Comparison of ENCODE assay signal across 8 cellular contexts in the genomic region with DNA sequence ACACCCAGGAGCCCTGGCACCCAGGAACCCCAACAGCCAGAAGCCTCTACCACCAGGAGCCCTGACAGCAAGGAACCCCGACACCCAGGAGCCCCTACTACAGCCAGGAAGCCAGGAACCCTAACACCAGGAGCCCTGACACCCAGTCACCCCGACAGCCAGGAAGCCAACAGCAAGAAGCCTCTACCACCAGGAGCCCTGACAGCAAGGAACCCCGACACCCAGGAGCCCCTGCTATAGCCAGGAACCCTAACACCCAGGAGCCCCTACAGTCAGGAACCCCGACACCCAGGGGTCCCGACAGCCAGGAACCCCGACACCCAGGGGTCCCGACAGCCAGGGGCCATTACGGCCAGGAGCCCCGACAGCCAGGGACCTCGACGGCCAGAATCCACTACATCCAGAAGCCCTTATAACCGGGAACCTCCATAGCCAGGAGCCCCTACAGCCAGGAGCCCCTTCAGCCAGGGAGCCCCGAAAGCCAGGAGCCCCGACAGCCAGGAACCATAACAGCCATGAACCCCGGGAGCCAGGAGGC. TPM values are rescaled to one million over a fixed set of nuclear protein-coding genes. Genes with fewer than 3 reads are reported as not detected.
DNase-seq lines count a peak whose midpoint lies in the region; ATAC-seq and TF ChIP-seq lines count a peak whose summit lies in the region.

No MANE protein-coding gene starts in this region.

- no peaks in the 10 kb centered on the region for H3K9me3 ChIP-seq in breast epithelium
- H3K9me3 ChIP-seq in mucosa of descending colon = no peaks in the 10 kb centered on the region

- no peaks in the 10 kb centered on the region for H3K27me3 ChIP-seq in breast epithelium

- TF ChIP-seq CTCF in breast epithelium (IDR thresholded peaks at IDR 0.05) (no peak), mucosa of descending colon (IDR thresholded peaks at IDR 0.05) (no peak)

- intact Hi-C loops in breast epithelium (cut with DNase I; ENCODE audit: low total_unique reads) = no loop called here
- intact Hi-C loops in mucosa of descending colon (cut with DNase I, micrococcal nuclease) = no loop called here

- DNase-seq in breast epithelium (ENCODE audit: low spot score in 2 of 2) (no peak), mucosa of descending colon (no peak), NAMALWA (ENCODE audit: low spot score) (no peak), NCI-H2171 treated with DMSO at 0.1 percent for 48 hours (lab: John Stamatoyannopoulos, UW) (no peak), Kasumi-1 (lab: John Stamatoyannopoulos, UW) (no peak), pons (ENCODE audit: low spot score) (no peak)

- H3K27ac ChIP-seq in breast epithelium = peak overlapping the region; percentile 84 to 93

- H3K4me1 ChIP-seq in breast epithelium (peaks cover 0 to 12% of the 10 kb centered on the region in 2 donors), mucosa of descending colon (ENCODE audit: low read depth) (peaks cover 25% of the 10 kb centered on the region)

- H3K36me3 ChIP-seq in breast epithelium (no peaks in the 10 kb centered on the region), mucosa of descending colon (ENCODE audit: low read depth) (no peaks in the 10 kb centered on the region)

- TF ChIP-seq POLR2A in breast epithelium (IDR thresholded peaks at IDR 0.05) = no peak

- ATAC-seq in GM18867 (IDR thresholded peaks at IDR 0.05; ENCODE audit: unreplicated experiment) = peak; percentile 20
- peak; percentile 3 for ATAC-seq in HG03439 (IDR thresholded peaks at IDR 0.05; ENCODE audit: unreplicated experiment)
- ATAC-seq in mucosa of descending colon = peak; percentile 3

- H3K4me3 ChIP-seq in breast epithelium (peak overlapping the region; percentile 99 to 100 (median 100)), mucosa of descending colon (peak overlapping the region; percentile 96)

RNA-seq across cellular contexts. Expression of gene GLRX3, which starts 0.4 kb away (rescaled TPM):
- total RNA-seq in breast epithelium (10 to 100 TPM; 36.1 to 63.4 (median 43.5) TPM), mucosa of descending colon (10 to 100 TPM; 44.3 to 58.2 (median 57.2) TPM)

RNA-seq across cellular contexts. Expression of gene C10orf143, which starts 25.1 kb away (rescaled TPM):
- total RNA-seq in breast epithelium = 1 to 10 TPM; 2.1 to 6.6 (median 2.9) TPM
- total RNA-seq in mucosa of descending colon = 10 to 100 TPM in 1 of 3 donors, 1 to 10 TPM in 2; 2.3 to 10.4 (median 4.2) TPM
